20 cellular contexts compared by ENCODE assay signal in genomic region chr17:40060887-40061480, GRCh38. TPM values are rescaled to one million over a fixed set of nuclear protein-coding genes. Genes with fewer than 3 reads are reported as not detected.
DNase-seq lines count a peak whose midpoint lies in the region; ATAC-seq and TF ChIP-seq lines count a peak whose summit lies in the region.
"Had no signal": no experiment of that assay in that cellular context is flagged by ENCODE, and none has a peak within 500 bp of the region (broad histone marks: within the 10 kb centered on the region; RNA-seq: fewer than 3 reads in every experiment).

No MANE protein-coding gene starts in this region.

- peaks cover 35% of the 10 kb centered on the region for H3K4me1 ChIP-seq in CD8-positive, alpha-beta T cell (ENCODE audit: insufficient read depth, low read length)
- peaks cover 21 to 24% of the 10 kb centered on the region in 2 donors for H3K4me1 ChIP-seq in naive thymus-derived CD4-positive, alpha-beta T cell (ENCODE audit: control insufficient read depth in 2 of 2, insufficient read depth in 2 of 2, low read length in 2 of 2)
- H3K4me1 ChIP-seq: prostate gland had no signal

- intact Hi-C loops in CD8-positive, alpha-beta T cell (cut with DNase I, micrococcal nuclease), result loop anchor here in 1 of 2 experiments (5.0 kb wide), 1 partner anchor 106 kb away; no protein-coding TSS in a partner anchor
- intact Hi-C loops in naive thymus-derived CD4-positive, alpha-beta T cell (cut with micrococcal nuclease), result loop anchor here in 1 of 2 donors (5.0 kb wide), 1 partner anchor 106 kb away; no protein-coding TSS in a partner anchor

- H3K27me3 Mint-ChIP-seq in CD8-positive, alpha-beta T cell (ENCODE audit: low read depth), result peaks cover 2% of the 10 kb centered on the region
- peaks cover 38% of the 10 kb centered on the region for H3K27me3 Mint-ChIP-seq in brain
- H3K27me3 Mint-ChIP-seq in naive thymus-derived CD4-positive, alpha-beta T cell, result peaks cover 0 to 68% (median 0%) of the 10 kb centered on the region in 5 donors

- H3K4me1 Mint-ChIP-seq in CD8-positive, alpha-beta T cell (ENCODE audit: low read depth), result peaks cover 31% of the 10 kb centered on the region
- peaks cover 73% of the 10 kb centered on the region for H3K4me1 Mint-ChIP-seq in brain
- peaks cover 22 to 35% (median 33%) of the 10 kb centered on the region in 7 donors for H3K4me1 Mint-ChIP-seq in naive thymus-derived CD4-positive, alpha-beta T cell

- H3K27ac ChIP-seq in CD8-positive, alpha-beta T cell (ENCODE audit: low read depth, low read length), result no peak overlapping the region
- no peak overlapping the region for H3K27ac ChIP-seq in naive thymus-derived CD4-positive, alpha-beta T cell (ENCODE audit: low read depth, low read length)
- H3K27ac ChIP-seq: colonic mucosa, prostate gland had no signal

- H3K9me3 Mint-ChIP-seq in CD8-positive, alpha-beta T cell, result no peaks in the 10 kb centered on the region
- H3K9me3 Mint-ChIP-seq in brain, result peaks cover 0 to 2% (median 0%) of the 10 kb centered on the region in 5 experiments
- no peaks in the 10 kb centered on the region for H3K9me3 Mint-ChIP-seq in naive thymus-derived CD4-positive, alpha-beta T cell

- H3K27me3 ChIP-seq in CD8-positive, alpha-beta T cell (ENCODE audit: insufficient read depth, low read length), result no peaks in the 10 kb centered on the region
- H3K27me3 ChIP-seq in naive thymus-derived CD4-positive, alpha-beta T cell (ENCODE audit: control insufficient read depth in 2 of 2, insufficient read depth in 2 of 2, low read length in 2 of 2), result no peaks in the 10 kb centered on the region
- H3K27me3 ChIP-seq: colonic mucosa, suprapubic skin had no signal

- H3K36me3 ChIP-seq in CD8-positive, alpha-beta T cell (ENCODE audit: insufficient read depth, low read length), result no peaks in the 10 kb centered on the region
- peaks cover 0 to 3% (median 0%) of the 10 kb centered on the region in 3 experiments for H3K36me3 ChIP-seq in naive thymus-derived CD4-positive, alpha-beta T cell (ENCODE audit: control insufficient read depth in 2 of 3, insufficient read depth in 3 of 3, low read length in 3 of 3)
- H3K36me3 ChIP-seq: colonic mucosa, prostate gland, suprapubic skin had no signal

- no peak for TF ChIP-seq CTCF in CD8-positive, alpha-beta T cell (IDR thresholded peaks at IDR 0.05)
- TF ChIP-seq CTCF in brain (conservative IDR thresholded peaks at IDR 0.05), result no peak

- no peak overlapping the region for H3K4me3 ChIP-seq in CD8-positive, alpha-beta T cell (ENCODE audit: low read depth, low read length)
- H3K4me3 ChIP-seq in naive thymus-derived CD4-positive, alpha-beta T cell (ENCODE audit: low read length), result no peak overlapping the region
- H3K4me3 ChIP-seq: colonic mucosa, GM12878, mucosa of descending colon, prostate gland, suprapubic skin had no signal

- no peaks in the 10 kb centered on the region for H3K9me3 ChIP-seq in CD8-positive, alpha-beta T cell (ENCODE audit: low read length)
- H3K9me3 ChIP-seq in naive thymus-derived CD4-positive, alpha-beta T cell (ENCODE audit: control insufficient read depth in 2 of 3, low read length in 3 of 3), result no peaks in the 10 kb centered on the region
- H3K9me3 ChIP-seq: colonic mucosa, mucosa of descending colon, prostate gland, suprapubic skin had no signal

- peak; percentile 43 for DNase-seq in NCI-H1694 treated with DMSO at 0.1 percent for 48 hours (lab: John Stamatoyannopoulos, UW)
- no peak for DNase-seq in NCI-H1694 (lab: John Stamatoyannopoulos, UW)
- DNase-seq in CD8-positive, alpha-beta T cell, result no peak
- DNase-seq in naive thymus-derived CD4-positive, alpha-beta T cell, result no peak
- no peak for DNase-seq in HPDE6-E6E7 (ENCODE audit: extremely low spot score)
- DNase-seq in NCI-H2029 (lab: John Stamatoyannopoulos, UW), result no peak
- DNase-seq in NAMALWA (ENCODE audit: low spot score), result no peak
- DNase-seq: activated CD4-positive, CD25-positive, alpha-beta regulatory T cell; activated T-cell treated with anti-CD3 and anti-CD28 coated beads for 4 hours; colonic mucosa; KG1; kidney; RPMI8226 had no signal

- POLR2A ChIA-PET in CD8-positive, alpha-beta T cell (lab: Charles Lee), result interaction anchor here (1.1 to 9.7 kb wide), 2 partner anchors 25 to 51 kb away, joined by 3 to 56 read pairs; no protein-coding TSS in a partner anchor
- POLR2A ChIA-PET in naive thymus-derived CD4-positive, alpha-beta T cell (lab: Charles Lee), result interaction anchor here (0.6 to 7.2 kb wide), 5 partner anchors 15 to 158 kb away, joined by 3 to 62 read pairs (median 7); partner anchors contain the start of genes NR1D1 and WIPF2

- ATAC-seq in CD8-positive, alpha-beta T cell, result no peak
- no peak for ATAC-seq in naive thymus-derived CD4-positive, alpha-beta T cell
- ATAC-seq: GM12878, mucosa of descending colon had no signal

- H3K4me3 Mint-ChIP-seq in CD8-positive, alpha-beta T cell, result peak overlapping the region; percentile 86
- H3K4me3 Mint-ChIP-seq in brain, result peak overlapping the region; percentile 85 to 92 (median 87)
- H3K4me3 Mint-ChIP-seq in naive thymus-derived CD4-positive, alpha-beta T cell, result peak overlapping the region in 7 of 10 donors; percentile 16 to 94 (median 89)

- peaks cover 7% of the 10 kb centered on the region for H3K36me3 Mint-ChIP-seq in CD8-positive, alpha-beta T cell
- H3K36me3 Mint-ChIP-seq in brain, result no peaks in the 10 kb centered on the region
- H3K36me3 Mint-ChIP-seq in naive thymus-derived CD4-positive, alpha-beta T cell, result peaks cover 0 to 5% (median 0%) of the 10 kb centered on the region in 5 donors

- CTCF ChIA-PET in CD8-positive, alpha-beta T cell (lab: Charles Lee), result interaction anchor here (1.4 to 24.7 kb wide), 5 partner anchors 10 to 108 kb away, joined by 3 to 402 read pairs (median 7); no protein-coding TSS in a partner anchor
- CTCF ChIA-PET in naive thymus-derived CD4-positive, alpha-beta T cell (lab: Charles Lee), result interaction anchor here (0.6 to 11.1 kb wide), 6 partner anchors 14 to 153 kb away, joined by 4 to 127 read pairs (median 10); partner anchors contain the start of gene PSMD3

- H3K27ac Mint-ChIP-seq in CD8-positive, alpha-beta T cell, result peak overlapping the region; percentile 41
- peak overlapping the region; percentile 88 to 98 (median 97) for H3K27ac Mint-ChIP-seq in brain
- peak overlapping the region in 4 of 9 donors; percentile 51 to 88 (median 74) for H3K27ac Mint-ChIP-seq in naive thymus-derived CD4-positive, alpha-beta T cell

RNA-seq across cellular contexts. Expression of gene THRA, which starts 1.8 kb away (rescaled TPM):
- 10 to 100 TPM; 34.6 to 35.7 TPM for total RNA-seq in CD8-positive, alpha-beta T cell
- 176 TPM for polyA plus RNA-seq in brain (ENCODE audit: insufficient read depth, low read depth, low replicate concordance)
- 10 to 100 TPM in 4 of 5 experiments, 1 to 10 TPM in 1; 3.2 to 55.9 (median 48.4) TPM for total RNA-seq in naive thymus-derived CD4-positive, alpha-beta T cell
- polyA plus RNA-seq in naive thymus-derived CD4-positive, alpha-beta T cell, result 10 to 100 TPM; 17.7 to 26.2 TPM

RNA-seq across cellular contexts. Expression of gene MED24, which starts 6.8 kb away (rescaled TPM):
- total RNA-seq in CD8-positive, alpha-beta T cell, result 100 to 1,000 TPM; 103 to 104 TPM
- 95.0 TPM for polyA plus RNA-seq in brain (ENCODE audit: insufficient read depth, low read depth, low replicate concordance)
- 100 to 1,000 TPM in 1 of 5 experiments, 10 to 100 TPM in 4; 82.9 to 103 (median 91.4) TPM for total RNA-seq in naive thymus-derived CD4-positive, alpha-beta T cell
- polyA plus RNA-seq in naive thymus-derived CD4-positive, alpha-beta T cell, result 10 to 100 TPM; 46.7 to 62.7 TPM

RNA-seq across cellular contexts. Expression of gene NR1D1, which starts 39.4 kb away (rescaled TPM):
- 10 to 100 TPM; 24.1 to 25.6 TPM for total RNA-seq in CD8-positive, alpha-beta T cell
- 43.8 TPM for polyA plus RNA-seq in brain (ENCODE audit: insufficient read depth, low read depth, low replicate concordance)
- 10 to 100 TPM in 4 of 5 experiments, 1 to 10 TPM in 1; 3.6 to 34.2 (median 17.3) TPM for total RNA-seq in naive thymus-derived CD4-positive, alpha-beta T cell
- 10 to 100 TPM in 1 of 2 donors, 1 to 10 TPM in 1; 4.7 to 11.2 TPM for polyA plus RNA-seq in naive thymus-derived CD4-positive, alpha-beta T cell

RNA-seq across cellular contexts. Expression of gene CSF3, which starts 45.7 kb away (rescaled TPM):
- not detected for total RNA-seq in CD8-positive, alpha-beta T cell
- polyA plus RNA-seq in brain (ENCODE audit: insufficient read depth, low read depth, low replicate concordance), result 0.25 TPM
- not detected for total RNA-seq in naive thymus-derived CD4-positive, alpha-beta T cell
- polyA plus RNA-seq in naive thymus-derived CD4-positive, alpha-beta T cell, result not detected
- total RNA-seq: epithelial cell of proximal tubule; kidney; mucosa of descending colon; T-helper 1 cell treated with Interleukin-12 subunit alpha and Interleukin-12 subunit beta and Interleukin-4 antibody, amounts not matched to agents 30 ng/mL and 1 ng/mL, for 36 hours had no signal
